8 cellular contexts compared by ENCODE assay signal in genomic region chr13:51585696-51586095, GRCh38. TPM values are rescaled to one million over a fixed set of nuclear protein-coding genes. Genes with fewer than 3 reads are reported as not detected.
DNase-seq lines count a peak whose midpoint lies in the region; ATAC-seq, FAIRE-seq and TF ChIP-seq lines count a peak whose summit lies in the region.

No MANE protein-coding gene starts in this region.

- peak overlapping the region in 9 of 10 donors; percentile 76 to 94 (median 89) for H3K4me3 ChIP-seq in heart right ventricle
- peak overlapping the region; percentile 95 for H3K4me3 ChIP-seq in smooth muscle cell
- H3K4me3 ChIP-seq in small intestine (ENCODE audit: low read depth in 1 of 2, low read length in 2 of 2), result no peak overlapping the region

- H3K4me1 ChIP-seq in heart right ventricle (peaks cover 0 to 60% (median 46%) of the 10 kb centered on the region in 9 donors), smooth muscle cell (ENCODE audit: low read depth) (peaks cover 49% of the 10 kb centered on the region), small intestine (ENCODE audit: control insufficient read depth in 2 of 2, insufficient read depth in 1 of 2, low read depth in 1 of 2, low read length in 1 of 2) (peaks cover 2 to 6% of the 10 kb centered on the region in 2 donors)

- H2AFZ ChIP-seq in smooth muscle cell (ENCODE audit: low read depth), result no peak overlapping the region

- H3K79me2 ChIP-seq in smooth muscle cell (ENCODE audit: low read depth), result peaks cover 47% of the 10 kb centered on the region

- TF ChIP-seq CTCF in heart right ventricle (IDR thresholded peaks at IDR 0.05), result no peak
- TF ChIP-seq CTCF in VCaP (conservative IDR thresholded peaks at IDR 0.05), result no peak
- no peak for TF ChIP-seq CTCF in smooth muscle cell (IDR thresholded peaks at IDR 0.05; ENCODE audit: borderline replicate concordance, insufficient read depth, poor library complexity, severe bottlenecking)

- WGBS in heart right ventricle, 2 donors, result 61 to 70% methylated on average over 4 of the region's 4 CpGs
- WGBS in smooth muscle cell (ENCODE audit: low lambda C conversion rate), result 42% methylated on average over 4 of the region's 4 CpGs
- 65 to 73% (median 69%) methylated on average over 4 of the region's 4 CpGs for WGBS in small intestine, 3 donors

- no peaks in the 10 kb centered on the region for H3K9me3 ChIP-seq in heart right ventricle
- no peaks in the 10 kb centered on the region for H3K9me3 ChIP-seq in smooth muscle cell (replicated peaks; ENCODE audit: low read depth)
- H3K9me3 ChIP-seq in small intestine (ENCODE audit: control insufficient read depth, low read depth), result no peaks in the 10 kb centered on the region

- no peaks in the 10 kb centered on the region for H4K20me1 ChIP-seq in smooth muscle cell (ENCODE audit: low read depth)

- H3K4me2 ChIP-seq in smooth muscle cell, result peak overlapping the region; percentile 87

- peak overlapping the region; percentile 39 for H3K9ac ChIP-seq in smooth muscle cell (ENCODE audit: low read depth)

- no peak for ATAC-seq in heart right ventricle
- no peak for ATAC-seq in Right ventricle myocardium inferior

- H3F3A ChIP-seq in smooth muscle cell (ENCODE audit: low read depth), result peaks cover 15% of the 10 kb centered on the region

- intact Hi-C loops in heart right ventricle (cut with DNase I), result loop anchor here (2.0 to 10.0 kb wide), 12 partner anchors 131 to 219 kb away; partner anchors contain the start of genes INTS6 (in 5 of the 10) and DHRS12 (in 3 of the 10)
- intact Hi-C loops in Right ventricle myocardium inferior (cut with DNase I), result loop anchor here (2.0 to 5.0 kb wide), 2 partner anchors 42 to 141 kb away; no protein-coding TSS in a partner anchor

- H3K36me3 ChIP-seq in heart right ventricle (no peaks in the 10 kb centered on the region), smooth muscle cell (ENCODE audit: low read depth) (no peaks in the 10 kb centered on the region), small intestine (ENCODE audit: control insufficient read depth in 2 of 2, insufficient read depth in 2 of 2, low read length in 2 of 2) (no peaks in the 10 kb centered on the region)

- FAIRE-seq in small intestine (lab: Jason Lieb, UNC), result no peak

- DNase-seq in heart right ventricle (no peak), Right ventricle myocardium inferior (ENCODE audit: missing footprints) (no peak), glomerular visceral epithelial cell (ENCODE audit: extremely low spot score) (peak; percentile 25), smooth muscle cell (lab: John Stamatoyannopoulos, UW; ENCODE audit: unreplicated experiment) (no peak), NCI-H2107 (lab: John Stamatoyannopoulos, UW) (no peak), small intestine (no peak), SW480 (ENCODE audit: low spot score) (no peak)

- peak overlapping the region in 4 of 10 donors; percentile 88 to 93 (median 90) for H3K27ac ChIP-seq in heart right ventricle
- H3K27ac ChIP-seq in VCaP, result peak overlapping the region; percentile 88
- H3K27ac ChIP-seq in smooth muscle cell (ENCODE audit: low read depth), result peak overlapping the region; percentile 10
- no peak overlapping the region for H3K27ac ChIP-seq in small intestine (ENCODE audit: low read depth in 1 of 2, low read length in 1 of 2)

- H3K27me3 ChIP-seq in heart right ventricle (no peaks in the 10 kb centered on the region), smooth muscle cell (ENCODE audit: low read depth) (no peaks in the 10 kb centered on the region), small intestine (ENCODE audit: control insufficient read depth in 2 of 2, insufficient read depth in 2 of 2, low read length in 2 of 2) (no peaks in the 10 kb centered on the region)

RNA-seq across cellular contexts. Expression of gene WDFY2, which starts 1.4 kb away (rescaled TPM):
- total RNA-seq in heart right ventricle, result 1 to 10 TPM; 4.7 to 7.5 (median 6.2) TPM
- 1 to 10 TPM; 2.4 to 2.6 TPM for polyA plus RNA-seq in heart right ventricle
- 4.7 TPM for total RNA-seq in Right ventricle myocardium inferior
- total RNA-seq in smooth muscle cell, result 9.3 and 13.7 TPM in 2 replicates
- polyA plus RNA-seq in smooth muscle cell, result 6.6 and 9.8 TPM in 2 replicates
- 1 to 10 TPM in 1 of 3 donors, under 1 TPM in 2; 0.81 to 2.5 (median 0.89) TPM for polyA plus RNA-seq in small intestine

Comparison
In these comparisons a context has a peak if more than half of its experiments do, and no peak if none do; other contexts are left out.
1. H3K27ac ChIP-seq: peak in VCaP (single experiment) and smooth muscle cell (single experiment); none in small intestine (0 of 2).
2. H3K4me3 ChIP-seq: peak in heart right ventricle (9 of 10) and smooth muscle cell (single experiment); none in small intestine (0 of 2).